ENCODE assay signal across 12 cellular contexts in genomic region chr19:6239401-6239844, GRCh38. TPM values are rescaled to one million over a fixed set of nuclear protein-coding genes. Genes with fewer than 3 reads are reported as not detected.
DNase-seq lines count a peak whose midpoint lies in the region; ATAC-seq and TF ChIP-seq lines count a peak whose summit lies in the region.
"Had no signal": no experiment of that assay in that cellular context is flagged by ENCODE, and none has a peak within 500 bp of the region (broad histone marks: within the 10 kb centered on the region; RNA-seq: fewer than 3 reads in every experiment).

No MANE protein-coding gene starts in this region.

- peak overlapping the region in 8 of 11 experiments; percentile 9 to 84 (median 30); a peak in 7 of 22 replicates for H3K4me2 ChIP-seq in BLaER1 treated with 17β-estradiol and CSF1 and Interleukin-3, amounts not matched to agents 10 nM and 100 nM
- H3K4me2 ChIP-seq: neural progenitor cell had no signal

- ATAC-seq in RWPE2 (ENCODE audit: low read depth): peak; percentile 70
- no peak for ATAC-seq in HG02798 (IDR thresholded peaks at IDR 0.05; ENCODE audit: poor library complexity, unreplicated experiment)
- no peak for ATAC-seq in HG03045 (IDR thresholded peaks at IDR 0.05; ENCODE audit: unreplicated experiment)
- ATAC-seq in GM21619 (IDR thresholded peaks at IDR 0.05; ENCODE audit: unreplicated experiment): no peak
- no peak for ATAC-seq in HG02571 (IDR thresholded peaks at IDR 0.05; ENCODE audit: unreplicated experiment)
- ATAC-seq: stimulated activated naive CD8-positive, alpha-beta T cell treated with anti-CD3 and anti-CD28 coated beads, Interleukin-15, Interleukin-2, amounts not matched to agents 100 U/mL and 50 U/mL, for 24 hours had no signal

- H3K27ac ChIP-seq in BLaER1 treated with 17β-estradiol and CSF1 and Interleukin-3, amounts not matched to agents 10 nM and 100 nM: no peak overlapping the region
- H3K27ac ChIP-seq in RWPE2 (ENCODE audit: poor library complexity, severe bottlenecking) (peak overlapping the region; percentile 63), ovary (peak overlapping the region in 1 of 2 donors; percentile 68)
- H3K27ac ChIP-seq: neural progenitor cell had no signal

- 51 to 55% (median 52%) methylated on average over 11 of the region's 11 CpGs for WGBS in ovary, 3 donors

- H3K9ac ChIP-seq in BLaER1 treated with 17β-estradiol and CSF1 and Interleukin-3, amounts not matched to agents 10 nM and 100 nM: peak overlapping the region in 1 of 11 experiments; percentile 37; a peak in 1 of 22 replicates
- H3K9ac ChIP-seq: neural progenitor cell had no signal

- no peak for TF ChIP-seq POLR2A in ovary (IDR thresholded peaks at IDR 0.05)

- no peak for TF ChIP-seq CTCF in RWPE2 (IDR thresholded peaks at IDR 0.05; ENCODE audit: poor library complexity, severe bottlenecking)
- no peak for TF ChIP-seq CTCF in epithelial cell of esophagus (IDR thresholded peaks at IDR 0.05; ENCODE audit: insufficient read depth, low read depth, low read length, missing control alignments)
- no peak for TF ChIP-seq CTCF in ovary (IDR thresholded peaks at IDR 0.05)

- TF ChIP-seq EP300 in ovary (IDR thresholded peaks at IDR 0.05): no peak

- peaks cover 0 to 36% (median 22%) of the 10 kb centered on the region in 11 experiments; a peak in 15 of 22 replicates for H3K36me3 ChIP-seq in BLaER1 treated with 17β-estradiol and CSF1 and Interleukin-3, amounts not matched to agents 10 nM and 100 nM
- H3K36me3 ChIP-seq in RWPE2 (ENCODE audit: low read depth) (no peaks in the 10 kb centered on the region; the same call in 1 of the 2 replicates), ovary (no peaks in the 10 kb centered on the region)
- H3K36me3 ChIP-seq: neural progenitor cell had no signal

- peaks cover 82 to 100% (median 98%) of the 10 kb centered on the region in 11 experiments for H4K20me1 ChIP-seq in BLaER1 treated with 17β-estradiol and CSF1 and Interleukin-3, amounts not matched to agents 10 nM and 100 nM

- peaks cover 63 to 100% (median 93%) of the 10 kb centered on the region in 10 experiments for H3K4me1 ChIP-seq in BLaER1 treated with 17β-estradiol and CSF1 and Interleukin-3, amounts not matched to agents 10 nM and 100 nM
- H3K4me1 ChIP-seq in RWPE2 (ENCODE audit: insufficient read depth, poor library complexity, severe bottlenecking) (peaks cover 33% of the 10 kb centered on the region), ovary (ENCODE audit: insufficient read depth) (peaks cover 35% of the 10 kb centered on the region)

- intact Hi-C loops in ovary (cut with DNase I): no loop called here

- H3K27me3 ChIP-seq in BLaER1 treated with 17β-estradiol and CSF1 and Interleukin-3, amounts not matched to agents 10 nM and 100 nM: no peaks in the 10 kb centered on the region
- H3K27me3 ChIP-seq in RWPE2 (ENCODE audit: insufficient read depth, poor library complexity, severe bottlenecking) (no peaks in the 10 kb centered on the region), ovary (no peaks in the 10 kb centered on the region)
- H3K27me3 ChIP-seq: neural progenitor cell had no signal

- DNase-seq in RWPE2 (ENCODE audit: low spot score) (peak; percentile 73), epithelial cell of esophagus (ENCODE audit: low read depth) (peak; percentile 82), ovary (peak; percentile 44 to 62 (median 56))
- DNase-seq: activated B cell treated with CpG ODN at 0.5 μM for 24 hours; NCI-H526; stimulated activated naive CD8-positive, alpha-beta T cell treated with anti-CD3 and anti-CD28 coated beads, Interleukin-15, Interleukin-2, amounts not matched to agents 100 U/mL and 50 U/mL, for 24 hours had no signal

- H3K9me3 ChIP-seq in BLaER1 treated with 17β-estradiol and CSF1 and Interleukin-3, amounts not matched to agents 10 nM and 100 nM (replicated peaks in 1 of 11): no peaks in the 10 kb centered on the region
- no peaks in the 10 kb centered on the region for H3K9me3 ChIP-seq in RWPE2 (ENCODE audit: severe bottlenecking)
- H3K9me3 ChIP-seq in ovary: no peaks in the 10 kb centered on the region

- no peak overlapping the region for H3K4me3 ChIP-seq in BLaER1 treated with 17β-estradiol and CSF1 and Interleukin-3, amounts not matched to agents 10 nM and 100 nM
- H3K4me3 ChIP-seq in RWPE2 (ENCODE audit: severe bottlenecking) (no peak overlapping the region), epithelial cell of esophagus (ENCODE audit: low read length) (no peak overlapping the region), ovary (no peak overlapping the region)
- H3K4me3 ChIP-seq: neural progenitor cell had no signal

RNA-seq across cellular contexts. Expression of gene MLLT1, which starts 40.4 kb away (rescaled TPM):
- 100 to 1,000 TPM in 3 of 7 donors, 10 to 100 TPM in 4; 16.3 to 116 (median 95.8) TPM for total RNA-seq in ovary
- polyA plus RNA-seq in ovary: 10 to 100 TPM; 11.1 to 43.7 TPM
